In genomic region chr6:150902142-150902800, GRCh38 we compare ENCODE assay signal across 1 cellular context.
TF ChIP-seq lines count a peak whose summit lies in the region.

No MANE protein-coding gene starts in this region.

TF ChIP-seq in HepG2, 621 proteins besides CTCF, POLR2A, EP300 and RAD21:
- TF ChIP-seq HNF4G (IDR thresholded peaks at IDR 0.05; ENCODE audit: borderline replicate concordance, low read depth, low read length) (no peak), HNF4G (CRISPR knock-in tag; IDR thresholded peaks at IDR 0.05; ENCODE audit: borderline replicate concordance, low read depth) (no peak), POLR2G (IDR thresholded peaks at IDR 0.05; ENCODE audit: low read depth, low read length) (0 out of 2 replicates have a peak, but pooled peaks have one; percentile 4), CEBPB (IDR thresholded peaks at IDR 0.05; ENCODE audit: borderline replicate concordance, low read depth, low read length) (peak; percentile 81), CEBPG (CRISPR knock-in tag; IDR thresholded peaks at IDR 0.05) (peak; percentile 26; the same call in 1 of the 2 replicates), ATF7 (IDR thresholded peaks at IDR 0.05) (peak; percentile 73), ATF7 (CRISPR knock-in tag; IDR thresholded peaks at IDR 0.05) (no peak)
